Comparison of ENCODE assay signal across 1 cellular context in genomic region chr19:11597202-11598102, GRCh38.
TF ChIP-seq lines count a peak whose summit lies in the region.

Gene ZNF627, plus strand, starts transcription at chr19:11597483. Its CDS starts 145 bp downstream, at chr19:11597628.

TF ChIP-seq in K562, 482 proteins besides CTCF, POLR2A, EP300 and RAD21 (continued from another document and continues in another):
- TF ChIP-seq HBP1 (CRISPR knock-in tag; IDR thresholded peaks at IDR 0.05) (peak; percentile 84), DPF2 (IDR thresholded peaks at IDR 0.05) (peak; percentile 57; the same call in 1 of the 2 replicates), ZBTB5 (IDR thresholded peaks at IDR 0.05) (no peak), PCBP2 (IDR thresholded peaks at IDR 0.05; ENCODE audit: low read depth, low read length, poor library complexity, severe bottlenecking) (no peak), RBM39 (optimal IDR thresholded peaks at IDR 0.05; ENCODE audit: low read depth, low read length) (no peak), ETV6 (IDR thresholded peaks at IDR 0.05; ENCODE audit: borderline replicate concordance in 1 of 2, low read depth in 2 of 2, low read length in 1 of 2) (no peak), ETV6 (CRISPR knock-in tag; IDR thresholded peaks at IDR 0.05; ENCODE audit: borderline replicate concordance) (no peak), EGR1 (conservative IDR thresholded peaks at IDR 0.05) (peak; percentile 68), ZFX (CRISPR knock-in tag; IDR thresholded peaks at IDR 0.05) (peak; percentile 97), RB1 (IDR thresholded peaks at IDR 0.05; ENCODE audit: low read depth) (peak; percentile 77), EHMT2 (IDR thresholded peaks at IDR 0.05) (no peak), ZNF224 (CRISPR knock-in tag; IDR thresholded peaks at IDR 0.05) (0 out of 2 replicates have a peak, but pooled peaks have one; percentile 46), RFX1 (IDR thresholded peaks at IDR 0.05) (peak; percentile 93), ARNT (IDR thresholded peaks at IDR 0.05) (0 out of 4 replicates have a peak, but pooled peaks of 1 of the 2 experiments have one; percentile 12), RFX5 (IDR thresholded peaks at IDR 0.05; ENCODE audit: low read depth, low read length) (no peak), MITF (IDR thresholded peaks at IDR 0.05) (no peak), TFAP4 (CRISPR knock-in tag; IDR thresholded peaks at IDR 0.05; ENCODE audit: borderline replicate concordance) (peak; percentile 79), ZNF444 (CRISPR knock-in tag; IDR thresholded peaks at IDR 0.05) (no peak), SAP30 (IDR thresholded peaks at IDR 0.05; ENCODE audit: borderline replicate concordance, insufficient read depth, low read depth, low read length, poor library complexity, severe bottlenecking) (no peak), NFE2 (IDR thresholded peaks at IDR 0.05; ENCODE audit: low read depth) (no peak), KLF13 (tag; IDR thresholded peaks at IDR 0.05; ENCODE audit: borderline replicate concordance, low read depth) (no peak), ZNF655 (CRISPR knock-in tag; IDR thresholded peaks at IDR 0.05) (no peak), ZNF12 (CRISPR knock-in tag; IDR thresholded peaks at IDR 0.05) (peak; percentile 73), ELF1 (tag; IDR thresholded peaks at IDR 0.05) (no peak), ATF2 (CRISPR knock-in tag; IDR thresholded peaks at IDR 0.05) (no peak), BMI1 (IDR thresholded peaks at IDR 0.05; ENCODE audit: low read length) (peak; percentile 50; the same call in 1 of the 2 replicates), ARID3B (CRISPR knock-in tag; IDR thresholded peaks at IDR 0.05; ENCODE audit: borderline replicate concordance) (no peak), GTF2B (IDR thresholded peaks at IDR 0.05; ENCODE audit: extremely low read depth, insufficient read length) (peak; percentile 20), ZNF133 (CRISPR knock-in tag; IDR thresholded peaks at IDR 0.05) (no peak), RBM15 (IDR thresholded peaks at IDR 0.05; ENCODE audit: insufficient read depth, low read length) (no peak), ZBTB43 (CRISPR knock-in tag; IDR thresholded peaks at IDR 0.05) (no peak), E2F4 (CRISPR knock-in tag; IDR thresholded peaks at IDR 0.05; ENCODE audit: low read depth) (peak; percentile 62; the same call in 1 of the 2 replicates), TAL1 (IDR thresholded peaks at IDR 0.05) (no peak), ZNF165 (CRISPR knock-in tag; IDR thresholded peaks at IDR 0.05; ENCODE audit: borderline replicate concordance) (no peak), SNIP1 (IDR thresholded peaks at IDR 0.05; ENCODE audit: low read depth) (no peak), TAF15 (IDR thresholded peaks at IDR 0.05; ENCODE audit: low read depth, low read length) (no peak), MCM2 (IDR thresholded peaks at IDR 0.05; ENCODE audit: low read depth) (no peak), RBM22 (IDR thresholded peaks at IDR 0.05; ENCODE audit: low read depth, low read length, poor library complexity, severe bottlenecking) (peak; percentile 87), MLLT1 (IDR thresholded peaks at IDR 0.05) (peak; percentile 11 to 40; a peak in 2 of 4 replicates), ZNF780A (CRISPR knock-in tag; IDR thresholded peaks at IDR 0.05) (no peak), SLC30A9 (CRISPR knock-in tag; IDR thresholded peaks at IDR 0.05) (no peak), LEF1 (IDR thresholded peaks at IDR 0.05) (peak; percentile 85), ZBTB1 (CRISPR knock-in tag; IDR thresholded peaks at IDR 0.05; ENCODE audit: borderline replicate concordance, low read depth) (peak; percentile 95), ZBTB17 (CRISPR knock-in tag; IDR thresholded peaks at IDR 0.05) (peak; percentile 87), SRF (CRISPR knock-in tag; IDR thresholded peaks at IDR 0.05) (peak in 1 of 2 experiments; percentile 18; a peak in 1 of 4 replicates), ZKSCAN1 (IDR thresholded peaks at IDR 0.05; ENCODE audit: low read depth, low read length) (no peak), EWSR1 (IDR thresholded peaks at IDR 0.05; ENCODE audit: borderline replicate concordance, low read depth, partially characterized antibody) (no peak), HNRNPLL (IDR thresholded peaks at IDR 0.05; ENCODE audit: low read depth, low read length, poor library complexity, severe bottlenecking) (no peak), TFAM (CRISPR knock-in tag; conservative IDR thresholded peaks at IDR 0.05) (no peak), SUPT5H (IDR thresholded peaks at IDR 0.05) (peak; percentile 99), ZNF184 (CRISPR knock-in tag; IDR thresholded peaks at IDR 0.05) (no peak), POLR3A (IDR thresholded peaks at IDR 0.05; ENCODE audit: borderline replicate concordance, extremely low read depth, insufficient read depth, insufficient read length) (no peak), ERF (CRISPR knock-in tag; IDR thresholded peaks at IDR 0.05) (no peak), GTF2E2 (tag; IDR thresholded peaks at IDR 0.05) (peak; percentile 92)
